ENCODE assay signal across 1 cellular context in the genomic region with DNA sequence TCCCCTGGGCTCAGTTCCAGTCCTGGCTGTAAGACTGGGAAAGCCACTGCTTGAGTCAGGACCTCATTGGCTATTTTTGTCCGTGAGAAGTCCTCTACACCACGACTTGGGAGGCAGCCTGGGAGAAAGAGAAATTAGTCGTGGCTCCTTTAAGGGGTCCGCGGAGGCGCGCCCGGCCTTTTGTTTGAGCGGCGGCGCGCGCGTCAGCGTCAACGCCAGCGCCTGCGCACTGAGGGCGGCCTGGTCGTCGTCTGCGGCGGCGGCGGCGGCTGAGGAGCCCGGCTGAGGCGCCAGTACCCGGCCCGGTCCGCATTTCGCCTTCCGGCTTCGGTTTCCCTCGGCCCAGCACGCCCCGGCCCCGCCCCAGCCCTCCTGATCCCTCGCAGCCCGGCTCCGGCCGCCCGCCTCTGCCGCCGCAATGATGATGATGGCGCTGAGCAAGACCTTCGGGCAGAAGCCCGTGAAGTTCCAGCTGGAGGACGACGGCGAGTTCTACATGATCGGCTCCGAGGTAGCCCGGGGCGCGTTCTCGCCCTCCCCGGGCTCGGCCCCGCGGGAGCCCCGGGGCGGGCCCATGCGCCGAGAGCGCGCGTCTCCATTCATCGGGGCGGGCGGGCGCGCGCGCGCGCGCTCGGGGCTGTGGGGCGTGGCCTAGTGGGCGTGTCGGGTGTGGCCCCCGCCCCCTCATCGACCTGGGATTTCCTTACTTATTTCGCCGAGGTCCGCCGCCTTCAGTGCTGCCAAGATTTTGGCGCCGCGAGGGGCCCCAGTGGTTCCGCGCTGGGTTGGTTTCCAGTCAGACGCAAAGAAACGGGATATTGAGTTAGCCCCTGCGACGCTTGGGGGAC.
A peak's percentile ranks its signal among the peaks of the same experiment; 100 is the strongest.
TF ChIP-seq lines count a peak whose summit lies in the region.

Gene SMARCB1 (plus strand): TSS at position 215 of the 848 bp plus-strand sequence. CDS start 204 bp downstream, at position 419.

TF ChIP-seq in K562, 482 proteins besides CTCF, POLR2A, EP300 and RAD21 (continued from another document and continues in another):
- TF ChIP-seq, protein P1, sequence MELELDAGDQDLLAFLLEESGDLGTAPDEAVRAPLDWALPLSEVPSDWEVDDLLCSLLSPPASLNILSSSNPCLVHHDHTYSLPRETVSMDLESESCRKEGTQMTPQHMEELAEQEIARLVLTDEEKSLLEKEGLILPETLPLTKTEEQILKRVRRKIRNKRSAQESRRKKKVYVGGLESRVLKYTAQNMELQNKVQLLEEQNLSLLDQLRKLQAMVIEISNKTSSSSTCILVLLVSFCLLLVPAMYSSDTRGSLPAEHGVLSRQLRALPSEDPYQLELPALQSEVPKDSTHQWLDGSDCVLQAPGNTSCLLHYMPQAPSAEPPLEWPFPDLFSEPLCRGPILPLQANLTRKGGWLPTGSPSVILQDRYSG (tag; conservative IDR thresholded peaks at IDR 0.05; ENCODE audit: low read depth) = 0 out of 2 replicates have a peak, but pooled peaks have one; percentile 72
- TF ChIP-seq CEBPZ (IDR thresholded peaks at IDR 0.05; ENCODE audit: borderline replicate concordance, low read depth, low read length) (no peak), TEAD2 (tag; IDR thresholded peaks at IDR 0.05) (no peak), TFAP4 (CRISPR knock-in tag; IDR thresholded peaks at IDR 0.05; ENCODE audit: borderline replicate concordance) (peak; percentile 79; the same call in 1 of the 2 replicates), TOE1 (IDR thresholded peaks at IDR 0.05; ENCODE audit: borderline replicate concordance) (peak; percentile 49; the same call in 1 of the 2 replicates), TOE1 (CRISPR knock-in tag; IDR thresholded peaks at IDR 0.05; ENCODE audit: borderline replicate concordance, low read depth) (no peak), ETV6 (IDR thresholded peaks at IDR 0.05; ENCODE audit: borderline replicate concordance in 1 of 2, low read depth in 2 of 2, low read length in 1 of 2) (no peak), ETV6 (CRISPR knock-in tag; IDR thresholded peaks at IDR 0.05; ENCODE audit: borderline replicate concordance) (no peak), FOXM1 (IDR thresholded peaks at IDR 0.05; ENCODE audit: low read depth) (0 out of 2 replicates have a peak, but pooled peaks have one; percentile 20), FOXM1 (CRISPR knock-in tag; IDR thresholded peaks at IDR 0.05; ENCODE audit: low read depth) (no peak), MEF2A (IDR thresholded peaks at IDR 0.05; ENCODE audit: control insufficient read depth, low read depth, low read length) (no peak), FOXP1 (CRISPR knock-in tag; IDR thresholded peaks at IDR 0.05) (no peak), ZNF79 (CRISPR knock-in tag; IDR thresholded peaks at IDR 0.05; ENCODE audit: low read depth) (no peak), MYC (IDR thresholded peaks at IDR 0.05; ENCODE audit: low read depth, low read length) (peak; percentile 19; the same call in 1 of the 2 replicates), MYC (CRISPR knock-in tag; IDR thresholded peaks at IDR 0.05; ENCODE audit: borderline replicate concordance, low read depth) (no peak), ZSCAN32 (CRISPR knock-in tag; IDR thresholded peaks at IDR 0.05) (no peak), CBX1 (IDR thresholded peaks at IDR 0.05; ENCODE audit: low read depth) (no peak), ZBTB9 (CRISPR knock-in tag; IDR thresholded peaks at IDR 0.05) (peak; percentile 29; the same call in 1 of the 2 replicates), EGR1 (conservative IDR thresholded peaks at IDR 0.05) (peak; percentile 38; the same call in 1 of the 2 replicates), ZNF696 (CRISPR knock-in tag; conservative IDR thresholded peaks at IDR 0.05) (no peak), ZNF445 (CRISPR knock-in tag; IDR thresholded peaks at IDR 0.05; ENCODE audit: low read depth) (no peak), LCOR (CRISPR knock-in tag; IDR thresholded peaks at IDR 0.05) (no peak), LEF1 (IDR thresholded peaks at IDR 0.05) (no peak), ZFX (CRISPR knock-in tag; IDR thresholded peaks at IDR 0.05) (peak; percentile 94), SMARCA5 (IDR thresholded peaks at IDR 0.05) (no peak), POLR2H (tag; IDR thresholded peaks at IDR 0.05; ENCODE audit: low read depth) (peak; percentile 66; the same call in 1 of the 2 replicates), BACH1 (tag; IDR thresholded peaks at IDR 0.05) (peak; percentile 41; the same call in 1 of the 2 replicates), U2AF1 (optimal IDR thresholded peaks at IDR 0.05; ENCODE audit: low read depth, low read length) (no peak), SP1 (CRISPR knock-in tag; IDR thresholded peaks at IDR 0.05) (peak; percentile 57), TEAD1 (CRISPR knock-in tag; IDR thresholded peaks at IDR 0.05) (peak in 1 of 2 experiments; percentile 78; a peak in 2 of 4 replicates), ZNF609 (CRISPR knock-in tag; IDR thresholded peaks at IDR 0.05; ENCODE audit: borderline replicate concordance) (no peak), CBX2 (IDR thresholded peaks at IDR 0.05; ENCODE audit: insufficient read depth, low read length, poor library complexity, severe bottlenecking) (no peak), CUX1 (CRISPR knock-in tag; IDR thresholded peaks at IDR 0.05) (peak; percentile 36; the same call in 1 of the 2 replicates), PHF21A (IDR thresholded peaks at IDR 0.05; ENCODE audit: borderline replicate concordance, low read depth) (no peak), BCOR (IDR thresholded peaks at IDR 0.05) (no peak)
- TF ChIP-seq, protein P2, sequence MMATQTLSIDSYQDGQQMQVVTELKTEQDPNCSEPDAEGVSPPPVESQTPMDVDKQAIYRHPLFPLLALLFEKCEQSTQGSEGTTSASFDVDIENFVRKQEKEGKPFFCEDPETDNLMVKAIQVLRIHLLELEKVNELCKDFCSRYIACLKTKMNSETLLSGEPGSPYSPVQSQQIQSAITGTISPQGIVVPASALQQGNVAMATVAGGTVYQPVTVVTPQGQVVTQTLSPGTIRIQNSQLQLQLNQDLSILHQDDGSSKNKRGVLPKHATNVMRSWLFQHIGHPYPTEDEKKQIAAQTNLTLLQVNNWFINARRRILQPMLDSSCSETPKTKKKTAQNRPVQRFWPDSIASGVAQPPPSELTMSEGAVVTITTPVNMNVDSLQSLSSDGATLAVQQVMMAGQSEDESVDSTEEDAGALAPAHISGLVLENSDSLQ (IDR thresholded peaks at IDR 0.05) = 0 out of 2 replicates have a peak, but pooled peaks have one; percentile 14
- TF ChIP-seq, protein P3, sequence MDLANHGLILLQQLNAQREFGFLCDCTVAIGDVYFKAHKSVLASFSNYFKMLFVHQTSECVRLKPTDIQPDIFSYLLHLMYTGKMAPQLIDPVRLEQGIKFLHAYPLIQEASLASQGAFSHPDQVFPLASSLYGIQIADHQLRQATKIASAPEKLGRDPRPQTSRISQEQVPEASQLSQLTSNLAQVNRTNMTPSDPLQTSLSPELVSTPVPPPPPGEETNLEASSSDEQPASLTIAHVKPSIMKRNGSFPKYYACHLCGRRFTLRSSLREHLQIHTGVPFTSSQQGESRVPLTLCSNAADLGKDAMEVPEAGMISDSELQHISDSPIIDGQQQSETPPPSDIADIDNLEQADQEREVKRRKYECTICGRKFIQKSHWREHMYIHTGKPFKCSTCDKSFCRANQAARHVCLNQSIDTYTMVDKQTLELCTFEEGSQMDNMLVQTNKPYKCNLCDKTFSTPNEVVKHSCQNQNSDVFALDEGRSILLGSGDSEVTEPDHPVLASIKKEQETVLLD (IDR thresholded peaks at IDR 0.05) = peak; percentile 81; the same call in 1 of the 2 replicates
